In genomic region chr3:125246237-125246636, GRCh38 we compare ENCODE assay signal across 6 cellular contexts.
"Had no signal": no experiment of that assay in that cellular context is flagged by ENCODE, and none has a peak within 500 bp of the region (broad histone marks: within the 10 kb centered on the region; RNA-seq: fewer than 3 reads in every experiment).

No MANE protein-coding gene starts in this region.

- H3K4me3 ChIP-seq: GM23248 had no signal

- H3K9ac ChIP-seq: GM23248, KMS-11 had no signal

- H3K27ac ChIP-seq: GM23248, KMS-11 had no signal

- H2AFZ ChIP-seq: GM23248 had no signal

- DNase-seq: GOT3, H9, KBM-7 had no signal

- FAIRE-seq: HTR-8/SVneo had no signal

- H3K4me2 ChIP-seq: KMS-11 had no signal
